Comparison of ENCODE assay signal across 10 cellular contexts in genomic region chr1:10824821-10825540, GRCh38. TPM values are rescaled to one million over a fixed set of nuclear protein-coding genes. Genes with fewer than 3 reads are reported as not detected.
DNase-seq lines count a peak whose midpoint lies in the region; ATAC-seq and TF ChIP-seq lines count a peak whose summit lies in the region.
"Had no signal": no experiment of that assay in that cellular context is flagged by ENCODE, and none has a peak within 500 bp of the region (broad histone marks: within the 10 kb centered on the region; RNA-seq: fewer than 3 reads in every experiment).

No MANE protein-coding gene starts in this region.

- no peak for TF ChIP-seq EP300 in sigmoid colon (IDR thresholded peaks at IDR 0.05)

- in situ Hi-C loops in ACHN (cut with HindIII; ENCODE audit: low pct_ligation_motif_present, low pct_unique_long_range_greater_than_20kb, low sequenced_read_pairs) = no loop called here

- DNase-seq in ACHN = peak; percentile 42
- DNase-seq in HPDE6-E6E7 (ENCODE audit: extremely low spot score) = peak; percentile 90
- DNase-seq in astrocyte of the hippocampus (ENCODE audit: low read depth, low spot score) = peak; percentile 90
- DNase-seq in islet precursor cell = peak; percentile 92
- DNase-seq in NCI-H146 (lab: John Stamatoyannopoulos, UW) = no peak
- no peak for DNase-seq in sigmoid colon
- DNase-seq: NCI-H1105 had no signal

- TF ChIP-seq CTCF in sigmoid colon (IDR thresholded peaks at IDR 0.05) = no peak

- TF ChIP-seq POLR2A in sigmoid colon (IDR thresholded peaks at IDR 0.05) = no peak

- H3K27me3 ChIP-seq in sigmoid colon = peaks cover 0 to 6% (median 5%) of the 10 kb centered on the region in 3 donors

- WGBS in sigmoid colon, 2 donors = 58 to 73% methylated on average over 19 of the region's 19 CpGs

- H3K4me1 ChIP-seq in sigmoid colon = no peaks in the 10 kb centered on the region

- no peak for ATAC-seq in GM18498 (IDR thresholded peaks at IDR 0.05; ENCODE audit: unreplicated experiment)
- no peak for ATAC-seq in HG03342 (IDR thresholded peaks at IDR 0.05; ENCODE audit: unreplicated experiment)

- intact Hi-C loops in sigmoid colon (cut with DNase I) = no loop called here

- H3K9me3 ChIP-seq in sigmoid colon = no peaks in the 10 kb centered on the region

- H3K27ac ChIP-seq in sigmoid colon = no peak overlapping the region
- H3K27ac ChIP-seq: VCaP had no signal

- no peaks in the 10 kb centered on the region for H3K36me3 ChIP-seq in sigmoid colon

- H3K4me3 ChIP-seq in sigmoid colon = no peak overlapping the region

RNA-seq across cellular contexts. Expression of gene CASZ1, which starts 28.5 kb away (rescaled TPM):
- total RNA-seq in sigmoid colon = 10 to 100 TPM; 12.7 to 47.9 (median 32.3) TPM
- 10 to 100 TPM in 1 of 3 donors, 1 to 10 TPM in 2; 4.2 to 23.6 (median 9.2) TPM for polyA plus RNA-seq in sigmoid colon

Comparison
In these comparisons a context has a peak if more than half of its experiments do, and no peak if none do; other contexts are left out.
1. DNase-seq: peak in ACHN (single experiment), HPDE6-E6E7 (single experiment), astrocyte of the hippocampus (single experiment) and islet precursor cell (single experiment); none in NCI-H146 (single experiment) and sigmoid colon (single experiment).